8 cellular contexts compared by ENCODE assay signal in genomic region chr19:46487802-46488445, GRCh38. TPM values are rescaled to one million over a fixed set of nuclear protein-coding genes. Genes with fewer than 3 reads are reported as not detected.
A peak's percentile ranks its signal among the peaks of the same experiment; 100 is the strongest.
DNase-seq lines count a peak whose midpoint lies in the region; ATAC-seq, FAIRE-seq and TF ChIP-seq lines count a peak whose summit lies in the region.

No MANE protein-coding gene starts in this region.

- H3K4me3 ChIP-seq in kidney (ENCODE audit: low read length in 2 of 2), result peak overlapping the region in 1 of 2 donors; percentile 60

- ATAC-seq in activated B cell treated with CpG ODN at 0.5 μM for 24 hours (ENCODE audit: low read depth) (peak; percentile 69), GM21786 (IDR thresholded peaks at IDR 0.05; ENCODE audit: unreplicated experiment) (no peak)

- H3K27ac ChIP-seq in caudate nucleus (ENCODE audit: low read depth, low read length) (peak overlapping the region; percentile 2), kidney (ENCODE audit: low read depth in 2 of 2, low read length in 2 of 2) (no peak overlapping the region)

- H3K27ac Mint-ChIP-seq in activated B cell treated with CpG ODN at 0.5 μM for 24 hours, result no peak overlapping the region

- H3K9me3 ChIP-seq in kidney (ENCODE audit: control insufficient read depth in 1 of 2, low read length in 2 of 2), result no peaks in the 10 kb centered on the region

- no peaks in the 10 kb centered on the region for H3K36me3 Mint-ChIP-seq in activated B cell treated with CpG ODN at 0.5 μM for 24 hours (ENCODE audit: low read depth)

- no peaks in the 10 kb centered on the region for H3K9me3 Mint-ChIP-seq in activated B cell treated with CpG ODN at 0.5 μM for 24 hours

- intact Hi-C loops in activated B cell treated with CpG ODN at 0.5 μM for 24 hours (cut with micrococcal nuclease), result loop anchor here (1.0 kb wide), 2 partner anchors 86 to 93 kb away; no protein-coding TSS in a partner anchor
- intact Hi-C loops in kidney (cut with DNase I), result loop anchor here (5.0 kb wide), 1 partner anchor 86 kb away; no protein-coding TSS in a partner anchor

- H3K27me3 Mint-ChIP-seq in activated B cell treated with CpG ODN at 0.5 μM for 24 hours, result peaks cover 73% of the 10 kb centered on the region

- no peak for FAIRE-seq in kidney (lab: Jason Lieb, UNC)

- H3K4me3 Mint-ChIP-seq in activated B cell treated with CpG ODN at 0.5 μM for 24 hours, result no peak overlapping the region

- H3K4me1 ChIP-seq in kidney (ENCODE audit: control insufficient read depth in 1 of 2, insufficient read depth in 1 of 2, low read depth in 1 of 2, low read length in 2 of 2), result peaks cover 9% of the 10 kb centered on the region in 2 donors

- no peak overlapping the region for H3K9ac ChIP-seq in kidney (ENCODE audit: low read length in 2 of 2)

- CTCF ChIA-PET in activated B cell treated with CpG ODN at 0.5 μM for 24 hours (lab: Charles Lee), result interaction anchor here (0.7 to 1.7 kb wide), 9 partner anchors 26 to 460 kb away, joined by 3 to 13 read pairs (median 5); no protein-coding TSS in a partner anchor

- no peaks in the 10 kb centered on the region for H3K36me3 ChIP-seq in kidney (ENCODE audit: control insufficient read depth in 1 of 2, insufficient read depth in 2 of 2, low read length in 2 of 2)

- peaks cover 24% of the 10 kb centered on the region for H3K4me1 Mint-ChIP-seq in activated B cell treated with CpG ODN at 0.5 μM for 24 hours

- TF ChIP-seq CTCF in activated B cell treated with CpG ODN at 0.5 μM for 24 hours (IDR thresholded peaks at IDR 0.05), result peak; percentile 32
- peak; percentile 93 for TF ChIP-seq CTCF in kidney (IDR thresholded peaks at IDR 0.05; ENCODE audit: borderline replicate concordance, extremely low read depth, insufficient read depth)

- POLR2A ChIA-PET in activated B cell treated with CpG ODN at 0.5 μM for 24 hours (lab: Charles Lee), result no interaction called here

- peak; percentile 60 to 85 (median 81) for DNase-seq in NCI-H1417 (lab: John Stamatoyannopoulos, UW)
- no peak for DNase-seq in NCI-H1417 treated with DMSO at 0.1 percent for 48 hours (lab: John Stamatoyannopoulos, UW)
- peak; percentile 72 for DNase-seq in NCI-H2107 (lab: John Stamatoyannopoulos, UW)
- peak; percentile 69 for DNase-seq in activated B cell treated with CpG ODN at 0.5 μM for 24 hours
- DNase-seq in caudate nucleus (lab: John Stamatoyannopoulos, UW), result peak in 55 of 61 donors; percentile 17 to 83 (median 58)
- DNase-seq in kidney, result peak; percentile 90
- DNase-seq in stimulated activated CD4-positive, alpha-beta T cell treated with anti-CD3 and anti-CD28 coated beads, Interleukin-1b, Interleukin-23, amount 100 ng/mL, for 1 hour (ENCODE audit: low read depth in 2 of 2), result peak; percentile 29 to 70

RNA-seq across cellular contexts. Expression of gene PNMA8B, which starts 7.7 kb away (rescaled TPM):
- total RNA-seq in activated B cell treated with CpG ODN at 0.5 μM for 24 hours (0.04 TPM in 1 of 2 replicates, not detected in the other), kidney (1.3 TPM)
- 0.67 TPM for polyA plus RNA-seq in kidney (ENCODE audit: insufficient read depth, low read depth, low replicate concordance)

RNA-seq across cellular contexts. Expression of gene PNMA8A, which starts 16.6 kb away (rescaled TPM):
- not detected in 2 replicates for total RNA-seq in activated B cell treated with CpG ODN at 0.5 μM for 24 hours
- 16.2 TPM for total RNA-seq in kidney
- polyA plus RNA-seq in kidney (ENCODE audit: insufficient read depth, low read depth, low replicate concordance), result 12.5 TPM

RNA-seq across cellular contexts. Expression of gene PNMA8C, which starts 59.2 kb away (rescaled TPM):
- total RNA-seq in activated B cell treated with CpG ODN at 0.5 μM for 24 hours, result not detected in 2 replicates
- 0.09 TPM for total RNA-seq in kidney
- polyA plus RNA-seq in kidney (ENCODE audit: insufficient read depth, low read depth, low replicate concordance), result 0.09 TPM

Comparison
In these comparisons a context has a peak if more than half of its experiments do, and no peak if none do; other contexts are left out.
1. RNA of gene PNMA8A, which starts 16.6 kb away (total RNA-seq): 16.2 TPM in kidney (single experiment); not detected in activated B cell treated with CpG ODN at 0.5 μM for 24 hours; every median in the first group is over 10 times any median in the second.